16 cellular contexts compared by ENCODE assay signal in the genomic region with DNA sequence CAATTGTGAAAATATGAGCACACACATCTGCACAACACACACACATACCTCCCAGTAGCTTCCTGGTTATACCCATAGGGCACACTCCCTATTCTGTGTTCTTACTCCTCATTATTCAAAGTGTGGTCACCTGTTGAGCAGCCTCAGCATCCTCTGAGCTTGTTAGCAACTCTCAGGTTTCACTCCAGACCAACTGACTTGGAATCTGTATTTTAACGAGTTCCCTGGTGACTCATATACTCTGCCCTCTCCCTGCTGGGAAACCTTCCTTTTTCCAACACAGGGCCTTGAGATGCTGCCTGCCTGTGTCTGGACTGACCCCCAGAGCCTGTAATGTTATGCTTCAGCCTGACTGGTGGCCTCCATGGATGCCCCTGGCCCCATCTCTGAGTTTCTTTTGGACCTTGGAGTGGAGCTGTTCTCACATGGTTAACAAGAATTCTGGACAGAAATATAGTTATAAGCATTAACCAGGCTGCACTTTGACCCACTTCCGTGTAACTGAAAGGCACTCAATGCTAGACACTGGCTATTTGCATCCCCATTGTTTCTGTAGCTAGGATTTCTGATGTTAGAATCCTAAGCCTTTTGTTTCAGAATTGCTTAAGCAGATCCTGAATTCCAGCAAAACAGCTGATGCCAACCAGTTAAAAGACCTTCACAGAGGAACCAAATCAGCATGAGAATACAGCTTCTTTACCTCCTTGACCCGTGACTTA.
DNase-seq lines count a peak whose midpoint lies in the region; ATAC-seq and TF ChIP-seq lines count a peak whose summit lies in the region.
"Had no signal": no experiment of that assay in that cellular context is flagged by ENCODE, and none has a peak within 500 bp of the region (broad histone marks: within the 10 kb centered on the region; RNA-seq: fewer than 3 reads in every experiment).

No MANE protein-coding gene starts in this region.

- WGBS in ectodermal cell, 2 experiments, result 1 to 2% methylated on average over 3 of the region's 3 CpGs

- no peaks in the 10 kb centered on the region for H3K27me3 ChIP-seq in ectodermal cell (ENCODE audit: control insufficient read depth, insufficient read depth, low read length, poor library complexity, severe bottlenecking)
- H3K27me3 ChIP-seq: MG63 had no signal

- H3K4me3 ChIP-seq in ectodermal cell (ENCODE audit: insufficient read depth, low read depth, low read length) (no peak overlapping the region), mucosa of descending colon (no peak overlapping the region)
- H3K4me3 ChIP-seq: MG63 had no signal

- H3K9me3 Mint-ChIP-seq in Calu3 (ENCODE audit: low read depth, unreplicated experiment), result peaks cover 2% of the 10 kb centered on the region
- H3K9me3 Mint-ChIP-seq in natural killer cell treated with Interleukin-12 subunit alpha and Interleukin-12 subunit beta and Interleukin-15 and Interleukin-18, amount 100 ng/mL, for 72 hours, result no peaks in the 10 kb centered on the region
- H3K9me3 Mint-ChIP-seq: activated naive CD4-positive, alpha-beta T cell treated with anti-CD3 and anti-CD28 coated beads, Interleukin-2, amount 50 U/mL, for 24 hours; mesothelial cell of epicardium; stimulated activated effector memory CD8-positive, alpha-beta T cell treated with anti-CD3 and anti-CD28 coated beads, Interleukin-12 subunit alpha, Interleukin-12 subunit beta, amount 100 ng/mL, for 72 hours had no signal

- intact Hi-C loops in Calu3 (cut with micrococcal nuclease; ENCODE audit: unreplicated experiment) (loop anchor here (2.0 kb wide), 1 partner anchor 22 kb away; no protein-coding TSS in a partner anchor), mucosa of descending colon (cut with DNase I, micrococcal nuclease) (loop anchor here in 1 of 2 donors (10.0 kb wide), 1 partner anchor 68 kb away; no protein-coding TSS in a partner anchor)

- peak overlapping the region; percentile 85 for H3K27ac Mint-ChIP-seq in Calu3 (ENCODE audit: unreplicated experiment)
- no peak overlapping the region for H3K27ac Mint-ChIP-seq in natural killer cell treated with Interleukin-12 subunit alpha and Interleukin-12 subunit beta and Interleukin-15 and Interleukin-18, amount 100 ng/mL, for 72 hours
- H3K27ac Mint-ChIP-seq: activated naive CD4-positive, alpha-beta T cell treated with anti-CD3 and anti-CD28 coated beads, Interleukin-2, amount 50 U/mL, for 24 hours; mesothelial cell of epicardium; stimulated activated effector memory CD8-positive, alpha-beta T cell treated with anti-CD3 and anti-CD28 coated beads, Interleukin-12 subunit alpha, Interleukin-12 subunit beta, amount 100 ng/mL, for 72 hours had no signal

- ATAC-seq in mucosa of descending colon, result peak; percentile 83
- no peak for ATAC-seq in natural killer cell treated with Interleukin-12 subunit alpha and Interleukin-12 subunit beta and Interleukin-15 and Interleukin-18, amount 100 ng/mL, for 72 hours
- ATAC-seq: stimulated activated effector memory CD8-positive, alpha-beta T cell treated with anti-CD3 and anti-CD28 coated beads, Interleukin-12 subunit alpha, Interleukin-12 subunit beta, amount 100 ng/mL, for 72 hours had no signal

- H3K4me1 Mint-ChIP-seq in Calu3 (ENCODE audit: low read depth, unreplicated experiment), result peaks cover 48% of the 10 kb centered on the region
- no peaks in the 10 kb centered on the region for H3K4me1 Mint-ChIP-seq in natural killer cell treated with Interleukin-12 subunit alpha and Interleukin-12 subunit beta and Interleukin-15 and Interleukin-18, amount 100 ng/mL, for 72 hours (ENCODE audit: low read depth in 2 of 2)
- H3K4me1 Mint-ChIP-seq: activated naive CD4-positive, alpha-beta T cell treated with anti-CD3 and anti-CD28 coated beads, Interleukin-2, amount 50 U/mL, for 24 hours; mesothelial cell of epicardium; stimulated activated effector memory CD8-positive, alpha-beta T cell treated with anti-CD3 and anti-CD28 coated beads, Interleukin-12 subunit alpha, Interleukin-12 subunit beta, amount 100 ng/mL, for 72 hours had no signal

- peaks cover 5% of the 10 kb centered on the region for H3K36me3 Mint-ChIP-seq in Calu3 (ENCODE audit: insufficient read depth, unreplicated experiment)
- no peaks in the 10 kb centered on the region for H3K36me3 Mint-ChIP-seq in natural killer cell treated with Interleukin-12 subunit alpha and Interleukin-12 subunit beta and Interleukin-15 and Interleukin-18, amount 100 ng/mL, for 72 hours
- H3K36me3 Mint-ChIP-seq: activated naive CD4-positive, alpha-beta T cell treated with anti-CD3 and anti-CD28 coated beads, Interleukin-2, amount 50 U/mL, for 24 hours; mesothelial cell of epicardium; stimulated activated effector memory CD8-positive, alpha-beta T cell treated with anti-CD3 and anti-CD28 coated beads, Interleukin-12 subunit alpha, Interleukin-12 subunit beta, amount 100 ng/mL, for 72 hours had no signal

- peaks cover 21% of the 10 kb centered on the region for H3K4me1 ChIP-seq in ectodermal cell (ENCODE audit: control insufficient read depth, insufficient read depth, low read length)
- peaks cover 4% of the 10 kb centered on the region for H3K4me1 ChIP-seq in mucosa of descending colon (ENCODE audit: low read depth)

- H3K27ac ChIP-seq in ectodermal cell (ENCODE audit: insufficient read depth, low read depth, low read length, poor library complexity, severe bottlenecking), result peak overlapping the region; percentile 93
- H3K27ac ChIP-seq: RWPE1 had no signal

- no peaks in the 10 kb centered on the region for H3K36me3 ChIP-seq in ectodermal cell (ENCODE audit: control insufficient read depth, insufficient read depth, low read length)
- H3K36me3 ChIP-seq in mucosa of descending colon (ENCODE audit: low read depth), result no peaks in the 10 kb centered on the region
- H3K36me3 ChIP-seq: MG63 had no signal

- H3K9me3 ChIP-seq in ectodermal cell (ENCODE audit: control insufficient read depth, low read length) (no peaks in the 10 kb centered on the region), mucosa of descending colon (no peaks in the 10 kb centered on the region)
- H3K9me3 ChIP-seq: MG63 had no signal

- peak overlapping the region; percentile 10 for H3K4me3 Mint-ChIP-seq in Calu3 (ENCODE audit: low read depth, unreplicated experiment)
- no peak overlapping the region for H3K4me3 Mint-ChIP-seq in natural killer cell treated with Interleukin-12 subunit alpha and Interleukin-12 subunit beta and Interleukin-15 and Interleukin-18, amount 100 ng/mL, for 72 hours
- H3K4me3 Mint-ChIP-seq: activated naive CD4-positive, alpha-beta T cell treated with anti-CD3 and anti-CD28 coated beads, Interleukin-2, amount 50 U/mL, for 24 hours; mesothelial cell of epicardium; stimulated activated effector memory CD8-positive, alpha-beta T cell treated with anti-CD3 and anti-CD28 coated beads, Interleukin-12 subunit alpha, Interleukin-12 subunit beta, amount 100 ng/mL, for 72 hours had no signal

- no TSS peak for BruUV-seq in Calu3 (replicated peaks; lab: Mats Ljungman, UMichigan)

- no peaks in the 10 kb centered on the region for H3K27me3 Mint-ChIP-seq in Calu3 (ENCODE audit: unreplicated experiment)
- H3K27me3 Mint-ChIP-seq in natural killer cell treated with Interleukin-12 subunit alpha and Interleukin-12 subunit beta and Interleukin-15 and Interleukin-18, amount 100 ng/mL, for 72 hours, result peaks cover 0 to 3% of the 10 kb centered on the region in 2 donors

- TF ChIP-seq CTCF in Calu3 (IDR thresholded peaks at IDR 0.05; ENCODE audit: unreplicated experiment) (no peak), mucosa of descending colon (IDR thresholded peaks at IDR 0.05) (no peak)

- CTCF ChIA-PET in Calu3 (lab: Charles Lee), result interaction anchor here (1.0 to 1.5 kb wide), 2 partner anchors 22 to 23 kb away, joined by 3 to 5 read pairs; no protein-coding TSS in a partner anchor

- DNase-seq in Calu3, result peak; percentile 34
- peak; percentile 68 for DNase-seq in LHCN-M2 (ENCODE audit: low read depth)
- peak in 2 of 3 donors; percentile 43 to 80 for DNase-seq in mucosa of descending colon
- DNase-seq in NCI-H345 (lab: John Stamatoyannopoulos, UW), result no peak
- DNase-seq in natural killer cell treated with Interleukin-12 subunit alpha and Interleukin-12 subunit beta and Interleukin-15 and Interleukin-18, amount 100 ng/mL, for 72 hours (ENCODE audit: low spot score), result no peak
- no peak for DNase-seq in HuH-7.5 (ENCODE audit: low spot score)
- DNase-seq in NCI-H82 (lab: John Stamatoyannopoulos, UW), result no peak
- DNase-seq: MG63; NCI-H510A; stimulated activated CD4-positive, alpha-beta T cell treated with anti-CD3 and anti-CD28 coated beads, Interleukin-2, amount 100 ng/mL, for 48 hours; T1000 had no signal

Comparison
In these comparisons a context has a peak if more than half of its experiments do, and no peak if none do; other contexts are left out.
1. DNase-seq: peak in Calu3 (single experiment), LHCN-M2 (single experiment) and mucosa of descending colon (2 of 3); none in NCI-H345 (single experiment), natural killer cell treated with Interleukin-12 subunit alpha and Interleukin-12 subunit beta and Interleukin-15 and Interleukin-18, amount 100 ng/mL, for 72 hours (single experiment), HuH-7.5 (single experiment) and NCI-H82 (single experiment).